In genomic region chr10:68154211-68154497, GRCh38 we compare ENCODE assay signal across 10 cellular contexts. TPM values are rescaled to one million over a fixed set of nuclear protein-coding genes. Genes with fewer than 3 reads are reported as not detected.
DNase-seq lines count a peak whose midpoint lies in the region; ATAC-seq and TF ChIP-seq lines count a peak whose summit lies in the region.
"Had no signal": no experiment of that assay in that cellular context is flagged by ENCODE, and none has a peak within 500 bp of the region (broad histone marks: within the 10 kb centered on the region; RNA-seq: fewer than 3 reads in every experiment).

No MANE protein-coding gene starts in this region.

- DNase-seq in NCI-H1694 treated with DMSO at 0.1 percent for 48 hours (lab: John Stamatoyannopoulos, UW) (peak; percentile 30), epithelial cell of prostate (ENCODE audit: low read depth, low spot score) (no peak), neural progenitor cell (ENCODE audit: low spot score) (peak; percentile 29)
- DNase-seq in activated T-helper 2 cell treated with anti-CD3 and anti-CD28 coated beads, Interferon-gamma antibody, Interleukin-2, Interleukin-4, amounts not matched to agents 10 μg/mL and 5 μg/mL and 100 μg/mL, durations not matched to agents 14 hours and 24 hours and 36 hours (ENCODE audit: low spot score) = no peak
- no peak for DNase-seq in activated CD8-positive, alpha-beta T cell treated with anti-CD3 and anti-CD28 coated beads for 36 hours

- peaks cover 12% of the 10 kb centered on the region for H3K4me1 Mint-ChIP-seq in neural progenitor cell
- H3K4me1 Mint-ChIP-seq in activated T-helper 2 cell treated with anti-CD3 and anti-CD28 coated beads, Interferon-gamma antibody, Interleukin-2, Interleukin-4, amounts not matched to agents 10 μg/mL and 5 μg/mL and 100 μg/mL, durations not matched to agents 14 hours and 24 hours and 36 hours (ENCODE audit: low read depth) = peaks cover 8% of the 10 kb centered on the region
- no peaks in the 10 kb centered on the region for H3K4me1 Mint-ChIP-seq in activated CD8-positive, alpha-beta T cell treated with anti-CD3 and anti-CD28 coated beads for 36 hours (ENCODE audit: low read depth)

- H4K20me1 ChIP-seq in BLaER1 = no peaks in the 10 kb centered on the region
- no peaks in the 10 kb centered on the region for H4K20me1 ChIP-seq in neural progenitor cell (ENCODE audit: low read depth)

- ATAC-seq in HG03469 (IDR thresholded peaks at IDR 0.05; ENCODE audit: unreplicated experiment) (no peak), HG03095 (IDR thresholded peaks at IDR 0.05; ENCODE audit: unreplicated experiment) (no peak)
- ATAC-seq in activated CD8-positive, alpha-beta T cell treated with anti-CD3 and anti-CD28 coated beads for 36 hours = no peak

- H2AFZ ChIP-seq in neural progenitor cell (replicated peaks) = peak overlapping the region; percentile 70

- H3K27me3 Mint-ChIP-seq in neural progenitor cell (ENCODE audit: insufficient read depth, low read depth) = no peaks in the 10 kb centered on the region
- no peaks in the 10 kb centered on the region for H3K27me3 Mint-ChIP-seq in activated T-helper 2 cell treated with anti-CD3 and anti-CD28 coated beads, Interferon-gamma antibody, Interleukin-2, Interleukin-4, amounts not matched to agents 10 μg/mL and 5 μg/mL and 100 μg/mL, durations not matched to agents 14 hours and 24 hours and 36 hours (ENCODE audit: low read depth)
- H3K27me3 Mint-ChIP-seq in activated CD8-positive, alpha-beta T cell treated with anti-CD3 and anti-CD28 coated beads for 36 hours = no peaks in the 10 kb centered on the region
- H3K27me3 Mint-ChIP-seq: dendritic cell treated with granulocyte-macrophage colony-stimulating factor and Interleukin-4, amounts not matched to agents 40 ng/mL and 50 ng/mL, for 4 days had no signal

- H3K4me2 ChIP-seq in BLaER1 (peak overlapping the region; percentile 17; the same call in 1 of the 2 replicates), neural progenitor cell (peak overlapping the region; percentile 19)

- intact Hi-C loops in activated T-helper 2 cell treated with anti-CD3 and anti-CD28 coated beads, Interferon-gamma antibody, Interleukin-2, Interleukin-4, amounts not matched to agents 10 μg/mL and 5 μg/mL and 100 μg/mL, durations not matched to agents 14 hours and 24 hours and 36 hours (cut with micrococcal nuclease) = no loop called here
- intact Hi-C loops in activated CD8-positive, alpha-beta T cell treated with anti-CD3 and anti-CD28 coated beads for 36 hours (cut with micrococcal nuclease) = no loop called here

- H3F3A ChIP-seq in neural progenitor cell (ENCODE audit: low read depth) = no peaks in the 10 kb centered on the region

- H3K36me3 ChIP-seq in BLaER1 = no peaks in the 10 kb centered on the region
- H3K36me3 ChIP-seq in neural progenitor cell = no peaks in the 10 kb centered on the region

- H3K9me3 Mint-ChIP-seq in neural progenitor cell = no peaks in the 10 kb centered on the region
- no peaks in the 10 kb centered on the region for H3K9me3 Mint-ChIP-seq in activated T-helper 2 cell treated with anti-CD3 and anti-CD28 coated beads, Interferon-gamma antibody, Interleukin-2, Interleukin-4, amounts not matched to agents 10 μg/mL and 5 μg/mL and 100 μg/mL, durations not matched to agents 14 hours and 24 hours and 36 hours
- H3K9me3 Mint-ChIP-seq in activated CD8-positive, alpha-beta T cell treated with anti-CD3 and anti-CD28 coated beads for 36 hours = no peaks in the 10 kb centered on the region
- H3K9me3 Mint-ChIP-seq: dendritic cell treated with granulocyte-macrophage colony-stimulating factor and Interleukin-4, amounts not matched to agents 40 ng/mL and 50 ng/mL, for 4 days had no signal

- no peaks in the 10 kb centered on the region for H3K9me3 ChIP-seq in BLaER1
- H3K9me3 ChIP-seq in neural progenitor cell (ENCODE audit: low read depth) = no peaks in the 10 kb centered on the region

- H3K9ac ChIP-seq in BLaER1 (no peak overlapping the region), neural progenitor cell (no peak overlapping the region)

- POLR2A ChIA-PET in activated CD8-positive, alpha-beta T cell treated with anti-CD3 and anti-CD28 coated beads for 36 hours (lab: Charles Lee) = no interaction called here

- H3K27ac ChIP-seq in BLaER1 (no peak overlapping the region), epithelial cell of prostate (peak overlapping the region; percentile 6), neural progenitor cell (no peak overlapping the region)

- no peak for TF ChIP-seq CTCF in neural progenitor cell (IDR thresholded peaks at IDR 0.05)
- TF ChIP-seq CTCF in activated CD8-positive, alpha-beta T cell treated with anti-CD3 and anti-CD28 coated beads for 36 hours (IDR thresholded peaks at IDR 0.05) = no peak

- no peak overlapping the region for H3K4me3 Mint-ChIP-seq in neural progenitor cell
- no peak overlapping the region for H3K4me3 Mint-ChIP-seq in activated T-helper 2 cell treated with anti-CD3 and anti-CD28 coated beads, Interferon-gamma antibody, Interleukin-2, Interleukin-4, amounts not matched to agents 10 μg/mL and 5 μg/mL and 100 μg/mL, durations not matched to agents 14 hours and 24 hours and 36 hours (ENCODE audit: low read depth)
- no peak overlapping the region for H3K4me3 Mint-ChIP-seq in activated CD8-positive, alpha-beta T cell treated with anti-CD3 and anti-CD28 coated beads for 36 hours
- H3K4me3 Mint-ChIP-seq: dendritic cell treated with granulocyte-macrophage colony-stimulating factor and Interleukin-4, amounts not matched to agents 40 ng/mL and 50 ng/mL, for 4 days had no signal

- H3K79me2 ChIP-seq in neural progenitor cell (ENCODE audit: low read depth) = no peaks in the 10 kb centered on the region

- H3K4me1 ChIP-seq in BLaER1 = peaks cover 10% of the 10 kb centered on the region; the same call in 1 of the 2 replicates
- peaks cover 8% of the 10 kb centered on the region for H3K4me1 ChIP-seq in neural progenitor cell

- H3K27me3 ChIP-seq in BLaER1 (no peaks in the 10 kb centered on the region), neural progenitor cell (no peaks in the 10 kb centered on the region)

- no peak overlapping the region for H3K27ac Mint-ChIP-seq in neural progenitor cell
- H3K27ac Mint-ChIP-seq in activated T-helper 2 cell treated with anti-CD3 and anti-CD28 coated beads, Interferon-gamma antibody, Interleukin-2, Interleukin-4, amounts not matched to agents 10 μg/mL and 5 μg/mL and 100 μg/mL, durations not matched to agents 14 hours and 24 hours and 36 hours = no peak overlapping the region
- H3K27ac Mint-ChIP-seq in activated CD8-positive, alpha-beta T cell treated with anti-CD3 and anti-CD28 coated beads for 36 hours = no peak overlapping the region
- H3K27ac Mint-ChIP-seq: dendritic cell treated with granulocyte-macrophage colony-stimulating factor and Interleukin-4, amounts not matched to agents 40 ng/mL and 50 ng/mL, for 4 days had no signal

- CTCF ChIA-PET in activated CD8-positive, alpha-beta T cell treated with anti-CD3 and anti-CD28 coated beads for 36 hours (lab: Charles Lee) = interaction anchor here (1.8 to 4.9 kb wide), 2 partner anchors 281 to 299 kb away, joined by 5 to 77 read pairs; no protein-coding TSS in a partner anchor

- H3K4me3 ChIP-seq in BLaER1 = no peak overlapping the region
- no peak overlapping the region for H3K4me3 ChIP-seq in neural progenitor cell

- H3K36me3 Mint-ChIP-seq in neural progenitor cell = no peaks in the 10 kb centered on the region
- H3K36me3 Mint-ChIP-seq in activated T-helper 2 cell treated with anti-CD3 and anti-CD28 coated beads, Interferon-gamma antibody, Interleukin-2, Interleukin-4, amounts not matched to agents 10 μg/mL and 5 μg/mL and 100 μg/mL, durations not matched to agents 14 hours and 24 hours and 36 hours (ENCODE audit: low read depth) = no peaks in the 10 kb centered on the region
- H3K36me3 Mint-ChIP-seq in activated CD8-positive, alpha-beta T cell treated with anti-CD3 and anti-CD28 coated beads for 36 hours (ENCODE audit: low read depth) = no peaks in the 10 kb centered on the region

RNA-seq across cellular contexts. Expression of gene MYPN, which starts 44.9 kb away (rescaled TPM):
- total RNA-seq in neural progenitor cell (ENCODE audit: low replicate concordance) = not detected in 2 replicates
- not detected in 2 replicates for total RNA-seq in activated T-helper 2 cell treated with anti-CD3 and anti-CD28 coated beads, Interferon-gamma antibody, Interleukin-2, Interleukin-4, amounts not matched to agents 10 μg/mL and 5 μg/mL and 100 μg/mL, durations not matched to agents 14 hours and 24 hours and 36 hours
- not detected for total RNA-seq in activated CD8-positive, alpha-beta T cell treated with anti-CD3 and anti-CD28 coated beads for 36 hours
- total RNA-seq: T-helper 1 cell treated with Interleukin-12 subunit alpha and Interleukin-12 subunit beta and Interleukin-4 antibody, amounts not matched to agents 30 ng/mL and 1 ng/mL, for 36 hours had no signal

Comparison
In these comparisons a context has a peak if more than half of its experiments do, and no peak if none do; other contexts are left out.
1. DNase-seq: peak in NCI-H1694 treated with DMSO at 0.1 percent for 48 hours (single experiment) and neural progenitor cell (single experiment); none in epithelial cell of prostate (single experiment), activated T-helper 2 cell treated with anti-CD3 and anti-CD28 coated beads, Interferon-gamma antibody, Interleukin-2, Interleukin-4, amounts not matched to agents 10 μg/mL and 5 μg/mL and 100 μg/mL, durations not matched to agents 14 hours and 24 hours and 36 hours (single experiment) and activated CD8-positive, alpha-beta T cell treated with anti-CD3 and anti-CD28 coated beads for 36 hours (single experiment).